Comparison of ENCODE assay signal across 24 cellular contexts in genomic region chr3:159835126-159835525, GRCh38. TPM values are rescaled to one million over a fixed set of nuclear protein-coding genes. Genes with fewer than 3 reads are reported as not detected.
DNase-seq lines count a peak whose midpoint lies in the region; ATAC-seq and TF ChIP-seq lines count a peak whose summit lies in the region.
"Had no signal": no experiment of that assay in that cellular context is flagged by ENCODE, and none has a peak within 500 bp of the region (broad histone marks: within the 10 kb centered on the region; RNA-seq: fewer than 3 reads in every experiment).

No MANE protein-coding gene starts in this region.

- H3K9me1 ChIP-seq in IMR-90 (ENCODE audit: insufficient read depth, low read length), result peaks cover 12% of the 10 kb centered on the region

- TF ChIP-seq POLR2A in IMR-90 (IDR thresholded peaks at IDR 0.05; ENCODE audit: low read depth, low read length), result no peak

- no peak overlapping the region; the same call in 1 of the 2 replicates for H3K18ac ChIP-seq in IMR-90 (ENCODE audit: low read depth, low read length)

- DNase-seq in EH (ENCODE audit: low read depth), result peak; percentile 23
- peak; percentile 36 for DNase-seq in EL
- DNase-seq in IMR-90, result no peak
- peak; percentile 61 for DNase-seq in RPMI7951 (ENCODE audit: low read depth)
- no peak for DNase-seq in left colon
- DNase-seq: 8988T; ACHN; BE2C; C1 segment of cervical spinal cord; CD4-positive, alpha-beta memory T cell; CD4-positive, CD25-positive, alpha-beta regulatory T cell; CD8-positive, alpha-beta memory T cell; COR-L47; DMS 273 treated with DMSO at 0.1 percent for 48 hours; DMS153; DMS53; DMS79; DND-41; GF-D8 had no signal

- no peak overlapping the region for H2AFZ ChIP-seq in IMR-90 (replicated peaks; ENCODE audit: low read length, poor library complexity)

- H2AK5ac ChIP-seq in IMR-90 (ENCODE audit: low read depth, low read length), result no peak overlapping the region

- no peak overlapping the region for H2BK15ac ChIP-seq in IMR-90 (ENCODE audit: low read depth, low read length)

- H3K9ac ChIP-seq in IMR-90 (ENCODE audit: low read depth, low read length), result no peak overlapping the region
- H3K9ac ChIP-seq: BLaER1 had no signal

- H3K9me3 ChIP-seq in IMR-90 (ENCODE audit: control insufficient read depth, insufficient read depth, low read length), result no peaks in the 10 kb centered on the region
- H3K9me3 ChIP-seq: BE2C, BLaER1 had no signal

- no peak overlapping the region for H3K4me2 ChIP-seq in IMR-90 (ENCODE audit: low read depth, low read length)
- H3K4me2 ChIP-seq: BLaER1 had no signal

- POLR2A ChIA-PET in IMR-90 (lab: Charles Lee; ENCODE audit: unreplicated experiment), result no interaction called here

- dilution Hi-C loops in IMR-90 (cut with HindIII; ENCODE audit: low sequenced_read_pairs, unreplicated experiment), result no loop called here

- no peak overlapping the region for H3K56ac ChIP-seq in IMR-90 (ENCODE audit: extremely low read depth, insufficient read depth, low read length)

- peak overlapping the region; percentile 16 for H2BK5ac ChIP-seq in IMR-90 (ENCODE audit: low read depth, low read length, poor library complexity, severe bottlenecking)

- no peak for TF ChIP-seq RAD21 in IMR-90 (IDR thresholded peaks at IDR 0.05; ENCODE audit: low read length)

- no peak overlapping the region for H3K27ac ChIP-seq in IMR-90 (ENCODE audit: insufficient read depth, low read length)
- H3K27ac ChIP-seq: BLaER1 had no signal

- no peak overlapping the region for H3K23ac ChIP-seq in IMR-90 (ENCODE audit: low read depth, low read length)

- H3K4ac ChIP-seq in IMR-90 (ENCODE audit: low read depth, low read length), result no peak overlapping the region

- no peak for TF ChIP-seq CTCF in IMR-90 (conservative IDR thresholded peaks at IDR 0.05; ENCODE audit: low read depth, low read length)

- H4K91ac ChIP-seq in IMR-90 (ENCODE audit: insufficient read depth, low read depth, low read length), result no peak overlapping the region

- no peak overlapping the region for H3K14ac ChIP-seq in IMR-90 (replicated peaks; ENCODE audit: low read depth, low read length)

- in situ Hi-C loops in IMR-90 (cut with MboI; ENCODE audit: low sequenced_read_pairs), result no loop called here

- H3K4me3 ChIP-seq in IMR-90 (ENCODE audit: insufficient read depth, low read depth, low read length), result no peak overlapping the region
- H3K4me3 ChIP-seq: BLaER1 had no signal

- H3K27me3 ChIP-seq in IMR-90 (ENCODE audit: control insufficient read depth, insufficient read depth, low read length), result no peaks in the 10 kb centered on the region
- H3K27me3 ChIP-seq: BE2C, BLaER1 had no signal

- CTCF ChIA-PET in IMR-90 (lab: Yijun Ruan, JAX), result no interaction called here

- H2BK20ac ChIP-seq in IMR-90 (ENCODE audit: low read depth, low read length), result no peak overlapping the region

- H4K5ac ChIP-seq in IMR-90 (ENCODE audit: low read depth, low read length), result no peak overlapping the region

- peaks cover 21% of the 10 kb centered on the region for H3K4me1 ChIP-seq in IMR-90 (ENCODE audit: control insufficient read depth, insufficient read depth, low read length)

- intact Hi-C loops in IMR-90 (cut with micrococcal nuclease) (no loop called here), left colon (cut with DNase I, micrococcal nuclease) (no loop called here)

- peaks cover 34% of the 10 kb centered on the region for H4K20me1 ChIP-seq in IMR-90 (ENCODE audit: insufficient read depth, low read length)
- H4K20me1 ChIP-seq: BLaER1 had no signal

- no peaks in the 10 kb centered on the region for H3K36me3 ChIP-seq in IMR-90 (ENCODE audit: control insufficient read depth, insufficient read depth, low read length)
- H3K36me3 ChIP-seq: BE2C, BLaER1 had no signal

- peaks cover 37 to 76% of the 10 kb centered on the region in 2 experiments for H3K79me1 ChIP-seq in IMR-90 (ENCODE audit: low read depth in 1 of 2, low read length in 2 of 2)

- ATAC-seq in IMR-90 (ENCODE audit: low read depth) (no peak), GM19455 (IDR thresholded peaks at IDR 0.05; ENCODE audit: unreplicated experiment) (no peak), left colon (no peak), HG03521 (IDR thresholded peaks at IDR 0.05; ENCODE audit: unreplicated experiment) (no peak), HG02840 (IDR thresholded peaks at IDR 0.05; ENCODE audit: low FRiP score, unreplicated experiment) (no peak)

- no peak overlapping the region for H2BK120ac ChIP-seq in IMR-90 (ENCODE audit: low read depth, low read length)

- no peak overlapping the region for H2AK9ac ChIP-seq in IMR-90 (replicated peaks; ENCODE audit: low read depth, low read length, poor library complexity)

- no CpG with 5 or more reads among the region's 1 CpG for WGBS in IMR-90 (ENCODE audit: extremely low coverage in 2 of 2, insufficient read length in 1 of 2), 2 experiments

- BruUV-seq in IMR-90 (replicated peaks; lab: Mats Ljungman, UMichigan), result no TSS peak

- H4K8ac ChIP-seq in IMR-90 (ENCODE audit: low read depth in 2 of 2, low read length in 2 of 2), result no peak overlapping the region

TF ChIP-seq in IMR-90, 13 proteins besides CTCF, POLR2A, EP300 and RAD21:
- TF ChIP-seq BHLHE40 (IDR thresholded peaks at IDR 0.05; ENCODE audit: low read depth, low read length), result no peak
- TF ChIP-seq, protein P1, sequence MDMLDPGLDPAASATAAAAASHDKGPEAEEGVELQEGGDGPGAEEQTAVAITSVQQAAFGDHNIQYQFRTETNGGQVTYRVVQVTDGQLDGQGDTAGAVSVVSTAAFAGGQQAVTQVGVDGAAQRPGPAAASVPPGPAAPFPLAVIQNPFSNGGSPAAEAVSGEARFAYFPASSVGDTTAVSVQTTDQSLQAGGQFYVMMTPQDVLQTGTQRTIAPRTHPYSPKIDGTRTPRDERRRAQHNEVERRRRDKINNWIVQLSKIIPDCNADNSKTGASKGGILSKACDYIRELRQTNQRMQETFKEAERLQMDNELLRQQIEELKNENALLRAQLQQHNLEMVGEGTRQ (IDR thresholded peaks at IDR 0.05; ENCODE audit: low read depth, low read length), result no peak
- TF ChIP-seq FOS (IDR thresholded peaks at IDR 0.05; ENCODE audit: low read depth, low read length), result no peak
- TF ChIP-seq MAZ (IDR thresholded peaks at IDR 0.05; ENCODE audit: borderline replicate concordance, low read depth, low read length), result no peak
TF ChIP-seq in IMR-90: peak in this region for 0.

RNA-seq across cellular contexts. Expression of gene SCHIP1, which starts 4.5 kb away (rescaled TPM):
- total RNA-seq in IMR-90 (2012; rRNA removed) (5.0 and 5.4 TPM in 2 replicates), left colon (1 to 10 TPM in 1 of 2 donors, under 1 TPM in 1; 0.67 to 2.7 TPM)
- polyA plus RNA-seq in IMR-90 (2012; rRNA removed), result 2.8 and 3.9 TPM in 2 replicates
- 0.21 and 0.57 TPM in 2 replicates for polyA plus RNA-seq in IMR-90 (2012; cell fraction: cytosol; rRNA removed)
- polyA plus RNA-seq in IMR-90 (2012; cell fraction: nucleus; rRNA removed; ENCODE audit: low replicate concordance), result 3.5 and 19.4 TPM in 2 replicates
- 0.72 and 1.3 TPM in 2 replicates for total RNA-seq in RPMI7951 (2014; rRNA removed; shearing (Covaris generic))
- total RNA-seq: CD4-positive, alpha-beta memory T cell; CD4-positive, CD25-positive, alpha-beta regulatory T cell; CD8-positive, alpha-beta memory T cell had no signal
- polyA plus RNA-seq: CD14-positive monocyte; CD4-positive, alpha-beta memory T cell; CD4-positive, CD25-positive, alpha-beta regulatory T cell; CD8-positive, alpha-beta memory T cell had no signal

Comparison
In these comparisons a context has a peak if more than half of its experiments do, and no peak if none do; other contexts are left out.
1. DNase-seq: peak in EH (single experiment), EL (single experiment) and RPMI7951 (single experiment); none in IMR-90 (single experiment) and left colon (0 of 2).